In genomic region chr19:13034636-13035035, GRCh38 we compare ENCODE assay signal across 14 cellular contexts. TPM values are rescaled to one million over a fixed set of nuclear protein-coding genes. Genes with fewer than 3 reads are reported as not detected.
A peak's percentile ranks its signal among the peaks of the same experiment; 100 is the strongest.
DNase-seq lines count a peak whose midpoint lies in the region; ATAC-seq, FAIRE-seq and TF ChIP-seq lines count a peak whose summit lies in the region.
"Had no signal": no experiment of that assay in that cellular context is flagged by ENCODE, and none has a peak within 500 bp of the region (broad histone marks: within the 10 kb centered on the region; RNA-seq: fewer than 3 reads in every experiment).

No MANE protein-coding gene starts in this region.

- H3K36me3 ChIP-seq in K562 (ENCODE audit: control insufficient read depth, insufficient read depth, low read length) (peaks cover 19% of the 10 kb centered on the region), left lung (no peaks in the 10 kb centered on the region), subcutaneous abdominal adipose tissue (ENCODE audit: control insufficient read depth in 5 of 5, insufficient read depth in 5 of 5, low read length in 5 of 5) (peaks cover 0 to 5% (median 3%) of the 10 kb centered on the region in 5 donors), spleen (no peaks in the 10 kb centered on the region), brain microvascular endothelial cell (replicated peaks) (no peaks in the 10 kb centered on the region)
- H3K36me3 ChIP-seq: adrenal gland had no signal

- H2AFZ ChIP-seq in K562 (ENCODE audit: low read depth, low read length) = no peak overlapping the region

- peaks cover 40% of the 10 kb centered on the region for H3K36me3 Mint-ChIP-seq in HFFc6 (ENCODE audit: low read depth)
- H3K36me3 Mint-ChIP-seq: naive B cell had no signal

- peaks cover 26% of the 10 kb centered on the region for H4K20me1 ChIP-seq in K562 (replicated peaks; ENCODE audit: control insufficient read depth, insufficient read depth, low read length)

- H3K9me3 ChIP-seq in K562 (replicated peaks; ENCODE audit: control insufficient read depth, insufficient read depth, low read depth, low read length) (no peaks in the 10 kb centered on the region), left lung (no peaks in the 10 kb centered on the region), subcutaneous abdominal adipose tissue (ENCODE audit: control insufficient read depth in 5 of 5, low read length in 5 of 5) (no peaks in the 10 kb centered on the region), spleen (no peaks in the 10 kb centered on the region)
- H3K9me3 ChIP-seq: adrenal gland had no signal

- intact Hi-C loops in K562 (cut with micrococcal nuclease) (loop anchor here (1.0 to 5.0 kb wide), 2 partner anchors 51 to 58 kb away; no protein-coding TSS in a partner anchor), left lung (cut with DNase I) (no loop called here), spleen (cut with DNase I; ENCODE audit: low total_unique reads) (loop anchor here (10.0 kb wide), 1 partner anchor 50 kb away; no protein-coding TSS in a partner anchor)

- POLR2A ChIA-PET in K562 (lab: Yijun Ruan, JAX) = interaction anchor here (0.7 to 1.0 kb wide), 4 partner anchors 10 to 67 kb away, joined by 3 read pairs; no protein-coding TSS in a partner anchor

- peaks cover 11 to 19% of the 10 kb centered on the region in 2 experiments; a peak in 3 of 5 replicates for H3K4me1 ChIP-seq in K562 (replicated peaks in 1 of 2; ENCODE audit: control insufficient read depth in 2 of 2, insufficient read depth in 2 of 2, low read length in 2 of 2)
- peaks cover 70 to 83% of the 10 kb centered on the region in 2 donors for H3K4me1 ChIP-seq in left lung
- H3K4me1 ChIP-seq in subcutaneous abdominal adipose tissue (ENCODE audit: control insufficient read depth in 5 of 5, insufficient read depth in 5 of 5, low read length in 5 of 5) = peaks cover 30 to 100% (median 95%) of the 10 kb centered on the region in 5 donors
- H3K4me1 ChIP-seq in spleen = peaks cover 0 to 27% (median 12%) of the 10 kb centered on the region in 6 donors

- peaks cover 8% of the 10 kb centered on the region for H3K79me2 ChIP-seq in K562 (ENCODE audit: control insufficient read depth, insufficient read depth, low read length)

- FAIRE-seq in K562 (lab: Jason Lieb, UNC) = no peak
- FAIRE-seq: H1, islet of Langerhans had no signal

- no TSS peak for BruUV-seq in K562 (replicated peaks; lab: Mats Ljungman, UMichigan)

- no peaks in the 10 kb centered on the region for H3K9me3 Mint-ChIP-seq in HFFc6
- H3K9me3 Mint-ChIP-seq: naive B cell had no signal

- H3K4me3 ChIP-seq in K562 = no peak overlapping the region
- no peak overlapping the region for H3K4me3 ChIP-seq in left lung
- no peak overlapping the region for H3K4me3 ChIP-seq in subcutaneous abdominal adipose tissue (ENCODE audit: low read depth in 1 of 5, low read length in 5 of 5)
- H3K4me3 ChIP-seq in spleen = no peak overlapping the region
- no peak overlapping the region for H3K4me3 ChIP-seq in brain microvascular endothelial cell (ENCODE audit: low read depth, low read length)
- H3K4me3 ChIP-seq: adrenal gland had no signal

- DNase-seq in HFFc6 (no peak), K562 (ENCODE audit: extremely low read depth in 1 of 4, low spot score in 3 of 4) (no peak), left lung (no peak), spleen (no peak), SKM-1 (lab: John Stamatoyannopoulos, UW; ENCODE audit: unreplicated experiment) (no peak), brain microvascular endothelial cell (no peak)

- H3K27ac ChIP-seq in K562 (ENCODE audit: extremely low read depth, low read depth, low read length) (no peak overlapping the region), left lung (peak overlapping the region; percentile 3 to 82), subcutaneous abdominal adipose tissue (ENCODE audit: low read depth, low read length) (peak overlapping the region; percentile 99), spleen (no peak overlapping the region), brain microvascular endothelial cell (no peak overlapping the region)
- H3K27ac ChIP-seq: KMS-11 had no signal

- H3K9me1 ChIP-seq in K562 (ENCODE audit: control insufficient read depth, insufficient read depth, low read length) = no peaks in the 10 kb centered on the region

- CTCF ChIA-PET in K562 (lab: Yijun Ruan, JAX; ENCODE audit: low intra/inter-chr PET ratio) = interaction anchor here (0.5 to 1.6 kb wide), 2 partner anchors 43 to 52 kb away, joined by 3 to 8 read pairs; no protein-coding TSS in a partner anchor

- ATAC-seq in K562 (no peak), left lung (peak; percentile 0), GM18861 (IDR thresholded peaks at IDR 0.05; ENCODE audit: unreplicated experiment) (no peak)

- no peak for TF ChIP-seq CTCF in HFFc6 (IDR thresholded peaks at IDR 0.05)
- TF ChIP-seq CTCF in K562 (IDR thresholded peaks at IDR 0.05 in 2 of 3, conservative IDR thresholded peaks at IDR 0.05 in 1 of 3; ENCODE audit: insufficient read depth in 2 of 3, low read depth in 1 of 3, low read length in 3 of 3) = no peak
- no peak for TF ChIP-seq CTCF in left lung (IDR thresholded peaks at IDR 0.05)
- no peak for TF ChIP-seq CTCF in spleen (IDR thresholded peaks at IDR 0.05 in 8 of 11, conservative IDR thresholded peaks at IDR 0.05 in 3 of 11)
- no peak for TF ChIP-seq CTCF in brain microvascular endothelial cell (IDR thresholded peaks at IDR 0.05; ENCODE audit: low read depth, low read length, missing control alignments)

- H3K27me3 Mint-ChIP-seq in HFFc6 (ENCODE audit: insufficient read depth) = peaks cover 4% of the 10 kb centered on the region
- H3K27me3 Mint-ChIP-seq: activated CD4-positive, alpha-beta T cell treated with anti-CD3 and anti-CD28 coated beads for 36 hours; naive B cell had no signal

- H3K27me3 ChIP-seq in K562 (ENCODE audit: control insufficient read depth in 2 of 2, insufficient read depth in 2 of 2, low read length in 2 of 2) = no peaks in the 10 kb centered on the region
- H3K27me3 ChIP-seq in left lung = no peaks in the 10 kb centered on the region
- no peaks in the 10 kb centered on the region for H3K27me3 ChIP-seq in subcutaneous abdominal adipose tissue (ENCODE audit: control insufficient read depth in 5 of 5, insufficient read depth in 4 of 5, low read length in 5 of 5)
- H3K27me3 ChIP-seq in spleen (replicated peaks in 1 of 7) = no peaks in the 10 kb centered on the region
- H3K27me3 ChIP-seq in brain microvascular endothelial cell (replicated peaks) = no peaks in the 10 kb centered on the region
- H3K27me3 ChIP-seq: adrenal gland had no signal

- no peak overlapping the region for H3K4me2 ChIP-seq in K562 (ENCODE audit: insufficient read depth, low read length)
- H3K4me2 ChIP-seq: KMS-11 had no signal

- TF ChIP-seq POLR2A in K562 (conservative IDR thresholded peaks at IDR 0.05) (no peak), spleen (IDR thresholded peaks at IDR 0.05) (no peak)

- peaks cover 88% of the 10 kb centered on the region for H3K4me1 Mint-ChIP-seq in HFFc6 (ENCODE audit: low read depth)

- 71% methylated on average over 8 of the region's 8 CpGs for WGBS in K562 (ENCODE audit: insufficient coverage, low coverage, missing lambda C conversion rate)
- 77 to 97% (median 89%) methylated on average over 8 of the region's 8 CpGs for WGBS in spleen, 5 donors

- H3K9ac ChIP-seq in K562 (ENCODE audit: insufficient read depth in 1 of 2, low read depth in 2 of 2, low read length in 2 of 2) (no peak overlapping the region), subcutaneous abdominal adipose tissue (ENCODE audit: low read length in 5 of 5) (peak overlapping the region in 2 of 5 donors; percentile 11 to 62)
- H3K9ac ChIP-seq: KMS-11 had no signal

- TF ChIP-seq RAD21 in K562 (CRISPR knock-in tag; conservative IDR thresholded peaks at IDR 0.05 in 1 of 2, IDR thresholded peaks at IDR 0.05 in 1 of 2) = no peak

- in situ Hi-C loops in K562 (cut with MboI) = no loop called here
- in situ Hi-C loops in brain microvascular endothelial cell (cut with HindIII; ENCODE audit: low pct_ligation_motif_present, low sequenced_read_pairs) = no loop called here

- H3K4me3 Mint-ChIP-seq in HFFc6 = no peak overlapping the region
- H3K4me3 Mint-ChIP-seq: activated CD4-positive, alpha-beta T cell treated with anti-CD3 and anti-CD28 coated beads for 36 hours; naive B cell had no signal

- no peak for TF ChIP-seq EP300 in K562 (IDR thresholded peaks at IDR 0.05; ENCODE audit: low read length)

- peak overlapping the region; percentile 62; the same call in 1 of the 2 replicates for H3K27ac Mint-ChIP-seq in HFFc6
- H3K27ac Mint-ChIP-seq: activated CD4-positive, alpha-beta T cell treated with anti-CD3 and anti-CD28 coated beads for 36 hours had no signal

TF ChIP-seq in K562, 482 proteins besides CTCF, POLR2A, EP300 and RAD21 (continues in another document):
- no peak for TF ChIP-seq TGIF2 (CRISPR knock-in tag; IDR thresholded peaks at IDR 0.05)

RNA-seq across cellular contexts. Expression of gene NFIX, which starts 39.4 kb away (rescaled TPM):
- 100 to 1,000 TPM; 129 to 161 (median 142) TPM for total RNA-seq in HFFc6 (2021; fragmentation: NEBNext Ultra II Directional; extraction: Animal tissue kit (Norgen Biotek cat#: 25700))
- total RNA-seq in K562 (2011; cell fraction: chromatin; rRNA removed; ENCODE audit: low replicate concordance) = 18.3 and 47.5 TPM in 2 replicates
- 13.6 and 14.8 TPM in 2 replicates for total RNA-seq in K562 (2011; cell fraction: nucleolus; rRNA removed)
- 10.4 and 11.4 TPM in 2 replicates for total RNA-seq in K562 (2011; cell fraction: nucleoplasm; rRNA removed)
- total RNA-seq in K562 (2014; rRNA removed) = 5.4 and 7.7 TPM in 2 replicates
- total RNA-seq in K562 (2014; rRNA removed; fragmentation: Illumina TruSeq; extraction: Trizol) = 2.3 and 6.4 TPM in 2 replicates
- 3.1 and 3.8 TPM in 2 replicates for total RNA-seq in K562 (2015; rRNA removed; fragmentation: Illumina TruSeq; extraction: Trizol)
- 23.1 and 26.8 TPM in 2 replicates for total RNA-seq in K562 (2021)
- 2.9 and 5.6 TPM in 2 replicates for polyA plus RNA-seq in K562 (2011; rRNA removed)
- 3.2 and 3.6 TPM in 2 replicates for polyA plus RNA-seq in K562 (2011; cell fraction: cytosol; rRNA removed)
- polyA plus RNA-seq in K562 (2011; cell fraction: nucleus; rRNA removed) = 10.1 and 10.4 TPM in 2 replicates
- polyA plus RNA-seq in K562 (2012) = 8.7 and 9.6 TPM in 2 replicates
- polyA plus RNA-seq in K562 (2014; fragmentation: Illumina TruSeq; extraction: Trizol) = 7.7 and 9.2 TPM in 2 replicates
- under 1 TPM; 0.28 to 0.34 TPM for polyA plus RNA-seq in K562 (2014; fragmentation: Nextera tagmentation; extraction: Ambion mirVana)
- polyA plus RNA-seq in K562 (2014; rRNA removed) = 6.8 and 7.2 TPM in 2 replicates
- 2.8 and 3.1 TPM in 2 replicates for polyA minus RNA-seq in K562 (2011; rRNA and poly(A)+ RNA removed)
- polyA minus RNA-seq in K562 (2011; cell fraction: cytosol; rRNA and poly(A)+ RNA removed) = 7.3 and 7.8 TPM in 2 replicates
- polyA minus RNA-seq in K562 (2011; cell fraction: nucleus; rRNA and poly(A)+ RNA removed) = 5.7 and 7.9 TPM in 2 replicates
- total RNA-seq in left lung = 100 to 1,000 TPM; 166 to 237 TPM
- 10 to 100 TPM; 12.3 to 41.4 (median 26.7) TPM for total RNA-seq in spleen
- polyA plus RNA-seq in spleen = 1 to 10 TPM; 1.1 to 7.7 (median 1.5) TPM

Comparison
In these comparisons a context has a peak if more than half of its experiments do, and no peak if none do; other contexts are left out.
1. H3K27ac ChIP-seq: peak in left lung (2 of 2) and subcutaneous abdominal adipose tissue (single experiment); none in K562 (single experiment), spleen (0 of 8) and brain microvascular endothelial cell (single experiment).
2. intact Hi-C loops: an anchor here in K562 (1.0 to 5.0 kb wide) and spleen (10.0 kb wide); none called in left lung.